In genomic region chr4:12701384-12701783, GRCh38 we compare ENCODE assay signal across 24 cellular contexts.
A peak's percentile ranks its signal among the peaks of the same experiment; 100 is the strongest.
DNase-seq lines count a peak whose midpoint lies in the region; ATAC-seq and TF ChIP-seq lines count a peak whose summit lies in the region.
"Had no signal": no experiment of that assay in that cellular context is flagged by ENCODE, and none has a peak within 500 bp of the region (broad histone marks: within the 10 kb centered on the region; RNA-seq: fewer than 3 reads in every experiment).

No MANE protein-coding gene starts in this region.

- DNase-seq in NCI-H1694 treated with DMSO at 0.1 percent for 48 hours (lab: John Stamatoyannopoulos, UW) (no peak), foreskin fibroblast (no peak), HPDE6-E6E7 (ENCODE audit: extremely low spot score) (no peak), ureter (ENCODE audit: low spot score) (no peak)
- DNase-seq: activated CD4-positive, alpha-beta T cell treated with anti-CD3 and anti-CD28 coated beads for 1 hour; activated CD8-positive, alpha-beta memory T cell treated with anti-CD3 and anti-CD28 coated beads for 24 hours; activated naive CD4-positive, alpha-beta T cell treated with Interleukin-2 at 50 U/mL for 16 hours; activated T-cell treated with anti-CD3 and anti-CD28 coated beads, Interleukin-2, amount 50 U/mL, for 4 hours; amniotic stem cell; Caco-2; cortex of kidney; endodermal cell; esophagus squamous epithelium; kidney; NCI-H524; psoas muscle; T-helper 1 cell had no signal

- peak; percentile 56 for ATAC-seq in GM18499 (IDR thresholded peaks at IDR 0.05; ENCODE audit: insufficient read depth, unreplicated experiment)
- peak; percentile 73 for ATAC-seq in GM19351 (IDR thresholded peaks at IDR 0.05; ENCODE audit: unreplicated experiment)
- peak; percentile 50 for ATAC-seq in HG02642 (IDR thresholded peaks at IDR 0.05; ENCODE audit: poor library complexity, unreplicated experiment)
- ATAC-seq in HG03378 (IDR thresholded peaks at IDR 0.05; ENCODE audit: unreplicated experiment): peak; percentile 62
- ATAC-seq: A549; activated T-cell treated with anti-CD3 and anti-CD28 coated beads, Interleukin-2, amount 50 U/mL, for 4 hours; gastroesophageal sphincter; Panc1; psoas muscle had no signal

- H3K4me3 ChIP-seq in foreskin fibroblast (ENCODE audit: low read depth in 1 of 2, low read length in 2 of 2): no peak overlapping the region
- H3K4me3 ChIP-seq: A549, esophagus squamous epithelium, gastroesophageal sphincter, psoas muscle had no signal

- TF ChIP-seq CTCF in foreskin fibroblast (IDR thresholded peaks at IDR 0.05; ENCODE audit: low read depth, low read length): no peak
